ENCODE assay signal across 13 cellular contexts in genomic region chr2:173545364-173545734, GRCh38.
A peak's percentile ranks its signal among the peaks of the same experiment; 100 is the strongest.
DNase-seq lines count a peak whose midpoint lies in the region; ATAC-seq and TF ChIP-seq lines count a peak whose summit lies in the region.
"Had no signal": no experiment of that assay in that cellular context is flagged by ENCODE, and none has a peak within 500 bp of the region (broad histone marks: within the 10 kb centered on the region; RNA-seq: fewer than 3 reads in every experiment).

No MANE protein-coding gene starts in this region.

- H3K79me2 ChIP-seq in neural progenitor cell (ENCODE audit: low read depth): no peaks in the 10 kb centered on the region

- peak; percentile 56 for DNase-seq in EH (ENCODE audit: low read depth)
- peak; percentile 13 for DNase-seq in LHCN-M2 (ENCODE audit: low read depth)
- DNase-seq in astrocyte of the spinal cord (ENCODE audit: low read depth, low spot score): peak; percentile 29
- DNase-seq in neural progenitor cell (ENCODE audit: low spot score): no peak
- no peak for DNase-seq in stimulated activated naive B cell treated with anti-CD40 and anti-IgM and Interleukin-4, amounts not matched to agents 10 μg/mL and 1 μg/mL and 100 μg/mL, for 72 hours
- DNase-seq in stimulated activated effector memory CD8-positive, alpha-beta T cell treated with anti-CD3 and anti-CD28 coated beads, Interleukin-12 subunit alpha, Interleukin-12 subunit beta, amount 100 ng/mL, for 72 hours (ENCODE audit: low spot score in 2 of 2): no peak
- DNase-seq: activated CD4-positive, CD25-positive, alpha-beta regulatory T cell; COR-L47; erythroblast; NCI-H2029 had no signal

- no peaks in the 10 kb centered on the region for H3K27me3 Mint-ChIP-seq in neural progenitor cell (ENCODE audit: insufficient read depth, low read depth)
- peaks cover 6 to 9% of the 10 kb centered on the region in 2 donors for H3K27me3 Mint-ChIP-seq in stimulated activated naive B cell treated with anti-CD40 and anti-IgM and Interleukin-4, amounts not matched to agents 10 μg/mL and 1 μg/mL and 100 μg/mL, for 72 hours

- peaks cover 4% of the 10 kb centered on the region for H3K4me1 Mint-ChIP-seq in neural progenitor cell
- no peaks in the 10 kb centered on the region for H3K4me1 Mint-ChIP-seq in stimulated activated naive B cell treated with anti-CD40 and anti-IgM and Interleukin-4, amounts not matched to agents 10 μg/mL and 1 μg/mL and 100 μg/mL, for 72 hours
- no peaks in the 10 kb centered on the region for H3K4me1 Mint-ChIP-seq in stimulated activated effector memory CD8-positive, alpha-beta T cell treated with anti-CD3 and anti-CD28 coated beads, Interleukin-12 subunit alpha, Interleukin-12 subunit beta, amount 100 ng/mL, for 72 hours
- H3K4me1 Mint-ChIP-seq: memory B cell had no signal

- H3K4me2 ChIP-seq in neural progenitor cell: no peak overlapping the region

- peaks cover 5% of the 10 kb centered on the region for H3K9me3 Mint-ChIP-seq in neural progenitor cell
- H3K9me3 Mint-ChIP-seq in stimulated activated naive B cell treated with anti-CD40 and anti-IgM and Interleukin-4, amounts not matched to agents 10 μg/mL and 1 μg/mL and 100 μg/mL, for 72 hours: peaks cover 0 to 3% of the 10 kb centered on the region in 2 donors
- H3K9me3 Mint-ChIP-seq in stimulated activated effector memory CD8-positive, alpha-beta T cell treated with anti-CD3 and anti-CD28 coated beads, Interleukin-12 subunit alpha, Interleukin-12 subunit beta, amount 100 ng/mL, for 72 hours: no peaks in the 10 kb centered on the region
- H3K9me3 Mint-ChIP-seq: memory B cell had no signal

- no peaks in the 10 kb centered on the region for H3K9me3 ChIP-seq in neural progenitor cell (ENCODE audit: low read depth)

- no peak for TF ChIP-seq CTCF in astrocyte of the spinal cord (IDR thresholded peaks at IDR 0.05; ENCODE audit: low read depth, low read length)
- no peak for TF ChIP-seq CTCF in neural progenitor cell (IDR thresholded peaks at IDR 0.05)

- H3K36me3 ChIP-seq in neural progenitor cell: no peaks in the 10 kb centered on the region

- H3K4me3 Mint-ChIP-seq in neural progenitor cell: no peak overlapping the region
- H3K4me3 Mint-ChIP-seq in stimulated activated naive B cell treated with anti-CD40 and anti-IgM and Interleukin-4, amounts not matched to agents 10 μg/mL and 1 μg/mL and 100 μg/mL, for 72 hours: no peak overlapping the region
- H3K4me3 Mint-ChIP-seq in stimulated activated effector memory CD8-positive, alpha-beta T cell treated with anti-CD3 and anti-CD28 coated beads, Interleukin-12 subunit alpha, Interleukin-12 subunit beta, amount 100 ng/mL, for 72 hours: no peak overlapping the region
- H3K4me3 Mint-ChIP-seq: activated naive CD8-positive, alpha-beta T cell; memory B cell had no signal

- no peak for ATAC-seq in stimulated activated naive B cell treated with anti-CD40 and anti-IgM and Interleukin-4, amounts not matched to agents 10 μg/mL and 1 μg/mL and 100 μg/mL, for 72 hours (replicated peaks)
- ATAC-seq in GM21786 (IDR thresholded peaks at IDR 0.05; ENCODE audit: unreplicated experiment): no peak
- ATAC-seq in stimulated activated effector memory CD8-positive, alpha-beta T cell treated with anti-CD3 and anti-CD28 coated beads, Interleukin-12 subunit alpha, Interleukin-12 subunit beta, amount 100 ng/mL, for 72 hours: no peak

- H3F3A ChIP-seq in neural progenitor cell (ENCODE audit: low read depth): no peaks in the 10 kb centered on the region

- peaks cover 13% of the 10 kb centered on the region for H3K4me1 ChIP-seq in neural progenitor cell

- no peak overlapping the region for H3K27ac ChIP-seq in neural progenitor cell

- in situ Hi-C loops in astrocyte of the spinal cord (cut with HindIII; ENCODE audit: low sequenced_read_pairs): no loop called here

- H3K27me3 ChIP-seq in neural progenitor cell: no peaks in the 10 kb centered on the region

- no peaks in the 10 kb centered on the region for H4K20me1 ChIP-seq in neural progenitor cell (ENCODE audit: low read depth)

- no peak overlapping the region for H3K9ac ChIP-seq in neural progenitor cell

- H3K27ac Mint-ChIP-seq in neural progenitor cell: peak overlapping the region; percentile 19
- H3K27ac Mint-ChIP-seq in stimulated activated naive B cell treated with anti-CD40 and anti-IgM and Interleukin-4, amounts not matched to agents 10 μg/mL and 1 μg/mL and 100 μg/mL, for 72 hours: no peak overlapping the region
- H3K27ac Mint-ChIP-seq in stimulated activated effector memory CD8-positive, alpha-beta T cell treated with anti-CD3 and anti-CD28 coated beads, Interleukin-12 subunit alpha, Interleukin-12 subunit beta, amount 100 ng/mL, for 72 hours: no peak overlapping the region
- H3K27ac Mint-ChIP-seq: activated naive CD8-positive, alpha-beta T cell; memory B cell had no signal

- no peak overlapping the region for H3K4me3 ChIP-seq in astrocyte of the spinal cord (ENCODE audit: low read depth, low read length)
- H3K4me3 ChIP-seq in neural progenitor cell: no peak overlapping the region

- no peaks in the 10 kb centered on the region for H3K36me3 Mint-ChIP-seq in neural progenitor cell
- no peaks in the 10 kb centered on the region for H3K36me3 Mint-ChIP-seq in stimulated activated naive B cell treated with anti-CD40 and anti-IgM and Interleukin-4, amounts not matched to agents 10 μg/mL and 1 μg/mL and 100 μg/mL, for 72 hours
- H3K36me3 Mint-ChIP-seq in stimulated activated effector memory CD8-positive, alpha-beta T cell treated with anti-CD3 and anti-CD28 coated beads, Interleukin-12 subunit alpha, Interleukin-12 subunit beta, amount 100 ng/mL, for 72 hours: no peaks in the 10 kb centered on the region
- H3K36me3 Mint-ChIP-seq: memory B cell had no signal

- H2AFZ ChIP-seq in neural progenitor cell (replicated peaks): no peak overlapping the region

Comparison
In these comparisons a context has a peak if more than half of its experiments do, and no peak if none do; other contexts are left out.
1. DNase-seq: peak in EH (single experiment), LHCN-M2 (single experiment) and astrocyte of the spinal cord (single experiment); none in neural progenitor cell (single experiment), stimulated activated naive B cell treated with anti-CD40 and anti-IgM and Interleukin-4, amounts not matched to agents 10 μg/mL and 1 μg/mL and 100 μg/mL, for 72 hours (single experiment) and stimulated activated effector memory CD8-positive, alpha-beta T cell treated with anti-CD3 and anti-CD28 coated beads, Interleukin-12 subunit alpha, Interleukin-12 subunit beta, amount 100 ng/mL, for 72 hours (0 of 2).